Comparison of ENCODE assay signal across 1 cellular context in the genomic region with DNA sequence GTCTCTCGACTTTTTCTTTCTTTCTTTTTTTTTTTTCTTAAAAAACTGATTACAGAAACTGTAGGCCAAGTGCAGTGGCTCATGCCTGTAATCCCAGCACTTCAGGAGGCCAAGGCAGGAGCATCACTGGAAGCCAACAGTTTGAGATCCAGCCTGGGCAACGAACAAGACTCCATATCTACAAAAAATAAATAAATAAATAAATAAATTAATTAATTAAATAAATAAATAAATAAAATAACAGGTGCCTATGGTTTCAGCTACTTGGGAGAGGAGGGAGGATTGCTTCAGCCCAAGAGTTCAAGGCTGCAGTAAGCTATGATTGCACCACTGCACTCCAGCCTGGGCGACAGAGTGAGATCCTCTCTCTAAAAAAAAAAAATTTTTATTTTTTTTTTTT.
TF ChIP-seq lines count a peak whose summit lies in the region.

No MANE protein-coding gene starts in this region.

TF ChIP-seq in HepG2, 621 proteins besides CTCF, POLR2A, EP300 and RAD21:
- TF ChIP-seq ZNF121 (CRISPR knock-in tag; IDR thresholded peaks at IDR 0.05) (0 out of 2 replicates have a peak, but pooled peaks have one; percentile 30), CBX5 (CRISPR knock-in tag; IDR thresholded peaks at IDR 0.05; ENCODE audit: borderline replicate concordance) (0 out of 2 replicates have a peak, but pooled peaks have one; percentile 11), KLF11 (CRISPR knock-in tag; IDR thresholded peaks at IDR 0.05) (0 out of 2 replicates have a peak, but pooled peaks have one; percentile 15), ZNF292 (CRISPR knock-in tag; IDR thresholded peaks at IDR 0.05; ENCODE audit: borderline replicate concordance, low read depth) (peak; percentile 2; the same call in 1 of the 2 replicates), CEBPG (CRISPR knock-in tag; IDR thresholded peaks at IDR 0.05) (peak; percentile 50; the same call in 1 of the 2 replicates), GATAD1 (CRISPR knock-in tag; IDR thresholded peaks at IDR 0.05) (peak; percentile 13; the same call in 1 of the 2 replicates), ZMYM2 (CRISPR knock-in tag; IDR thresholded peaks at IDR 0.05) (0 out of 2 replicates have a peak, but pooled peaks have one; percentile 5)
- TF ChIP-seq, protein P1, sequence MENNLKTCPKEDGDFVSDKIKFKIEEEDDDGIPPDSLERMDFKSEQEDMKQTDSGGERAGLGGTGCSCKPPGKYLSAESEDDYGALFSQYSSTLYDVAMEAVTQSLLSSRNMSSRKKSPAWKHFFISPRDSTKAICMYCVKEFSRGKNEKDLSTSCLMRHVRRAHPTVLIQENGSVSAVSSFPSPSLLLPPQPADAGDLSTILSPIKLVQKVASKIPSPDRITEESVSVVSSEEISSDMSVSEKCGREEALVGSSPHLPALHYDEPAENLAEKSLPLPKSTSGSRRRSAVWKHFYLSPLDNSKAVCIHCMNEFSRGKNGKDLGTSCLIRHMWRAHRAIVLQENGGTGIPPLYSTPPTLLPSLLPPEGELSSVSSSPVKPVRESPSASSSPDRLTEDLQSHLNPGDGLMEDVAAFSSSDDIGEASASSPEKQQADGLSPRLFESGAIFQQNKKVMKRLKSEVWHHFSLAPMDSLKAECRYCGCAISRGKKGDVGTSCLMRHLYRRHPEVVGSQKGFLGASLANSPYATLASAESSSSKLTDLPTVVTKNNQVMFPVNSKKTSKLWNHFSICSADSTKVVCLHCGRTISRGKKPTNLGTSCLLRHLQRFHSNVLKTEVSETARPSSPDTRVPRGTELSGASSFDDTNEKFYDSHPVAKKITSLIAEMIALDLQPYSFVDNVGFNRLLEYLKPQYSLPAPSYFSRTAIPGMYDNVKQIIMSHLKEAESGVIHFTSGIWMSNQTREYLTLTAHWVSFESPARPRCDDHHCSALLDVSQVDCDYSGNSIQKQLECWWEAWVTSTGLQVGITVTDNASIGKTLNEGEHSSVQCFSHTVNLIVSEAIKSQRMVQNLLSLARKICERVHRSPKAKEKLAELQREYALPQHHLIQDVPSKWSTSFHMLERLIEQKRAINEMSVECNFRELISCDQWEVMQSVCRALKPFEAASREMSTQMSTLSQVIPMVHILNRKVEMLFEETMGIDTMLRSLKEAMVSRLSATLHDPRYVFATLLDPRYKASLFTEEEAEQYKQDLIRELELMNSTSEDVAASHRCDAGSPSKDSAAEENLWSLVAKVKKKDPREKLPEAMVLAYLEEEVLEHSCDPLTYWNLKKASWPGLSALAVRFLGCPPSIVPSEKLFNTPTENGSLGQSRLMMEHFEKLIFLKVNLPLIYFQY (CRISPR knock-in tag; IDR thresholded peaks at IDR 0.05; ENCODE audit: borderline replicate concordance), result peak; percentile 8; the same call in 1 of the 2 replicates
TF ChIP-seq in HepG2: peak in this region for 8; not testable (repeated sequence) for 613.
